Comparison of ENCODE assay signal across 8 cellular contexts in genomic region chr9:122904823-122905710, GRCh38. TPM values are rescaled to one million over a fixed set of nuclear protein-coding genes. Genes with fewer than 3 reads are reported as not detected.
DNase-seq lines count a peak whose midpoint lies in the region; ATAC-seq, FAIRE-seq and TF ChIP-seq lines count a peak whose summit lies in the region.

Gene RC3H2 (minus strand): TSS chr9:122905359. CDS start chr9:122897509, 7,850 bp downstream.

- H2AK5ac ChIP-seq in IMR-90 (ENCODE audit: low read depth, low read length), result peak within 1 kb of the TSS; percentile 85

- no peak for TF ChIP-seq CTCF in IMR-90 (conservative IDR thresholded peaks at IDR 0.05; ENCODE audit: low read depth, low read length)
- no peak for TF ChIP-seq CTCF in endothelial cell of umbilical vein (IDR thresholded peaks at IDR 0.05; ENCODE audit: extremely low read depth in 1 of 2, insufficient read depth in 1 of 2, low read depth in 1 of 2, low read length in 2 of 2)

- H3K14ac ChIP-seq in IMR-90 (replicated peaks; ENCODE audit: low read depth, low read length), result peak within 1 kb of the TSS; percentile 99

- H3K79me2 ChIP-seq in endothelial cell of umbilical vein (ENCODE audit: control insufficient read depth, insufficient read depth, low read length), result peaks cover 50% of the 10 kb centered on the region

- in situ Hi-C loops in IMR-90 (cut with MboI; ENCODE audit: low sequenced_read_pairs), result no loop called here

- POLR2A ChIA-PET in IMR-90 (lab: Charles Lee; ENCODE audit: unreplicated experiment) (no interaction called here), endothelial cell of umbilical vein (lab: Charles Lee) (interaction anchor here (0.6 to 2.9 kb wide), 6 partner anchors 9 to 90 kb away, joined by 4 to 11 read pairs (median 4); partner anchors contain the start of genes RABGAP1 and ZBTB26)

- peak within 1 kb of the TSS; percentile 98 for H3K9ac ChIP-seq in IMR-90 (ENCODE audit: low read depth, low read length)
- peak within 1 kb of the TSS; percentile 91 for H3K9ac ChIP-seq in endothelial cell of umbilical vein (replicated peaks; ENCODE audit: extremely low read depth, insufficient read depth, low read length)

- H3K36me3 ChIP-seq in IMR-90 (ENCODE audit: control insufficient read depth, insufficient read depth, low read length), result no peaks in the 10 kb centered on the region; the same call in 1 of the 2 replicates
- H3K36me3 ChIP-seq in endothelial cell of umbilical vein (ENCODE audit: control insufficient read depth in 2 of 2, extremely low read depth in 1 of 2, insufficient read depth in 2 of 2, low read length in 2 of 2), result no peaks in the 10 kb centered on the region

- H4K8ac ChIP-seq in IMR-90 (ENCODE audit: low read depth in 2 of 2, low read length in 2 of 2), result peak within 1 kb of the TSS; percentile 94 to 100

- H3K9me1 ChIP-seq in IMR-90 (ENCODE audit: insufficient read depth, low read length) (no peaks in the 10 kb centered on the region), endothelial cell of umbilical vein (replicated peaks; ENCODE audit: control insufficient read depth, extremely low read depth, insufficient read depth, low read length) (no peaks in the 10 kb centered on the region)

- no peaks in the 10 kb centered on the region for H3K27me3 ChIP-seq in IMR-90 (ENCODE audit: control insufficient read depth, insufficient read depth, low read length)
- H3K27me3 ChIP-seq in endothelial cell of umbilical vein (ENCODE audit: control insufficient read depth in 2 of 2, insufficient read depth in 2 of 2, low read length in 2 of 2), result no peaks in the 10 kb centered on the region

- peak within 1 kb of the TSS; percentile 95 for H2AK9ac ChIP-seq in IMR-90 (replicated peaks; ENCODE audit: low read depth, low read length, poor library complexity)

- peak within 1 kb of the TSS; percentile 65 for H3K18ac ChIP-seq in IMR-90 (ENCODE audit: low read depth, low read length)

- BruUV-seq in IMR-90 (replicated peaks; lab: Mats Ljungman, UMichigan), result no TSS peak
- BruUV-seq in endothelial cell of umbilical vein (replicated peaks; lab: Mats Ljungman, UMichigan), result TSS peak; percentile 87

- H3K4me1 ChIP-seq in IMR-90 (ENCODE audit: control insufficient read depth, insufficient read depth, low read length) (0 out of 2 replicates have a peak, but pooled peaks cover 2% of the 10 kb centered on the region), endothelial cell of umbilical vein (ENCODE audit: control insufficient read depth, extremely low read depth, insufficient read depth, low read length) (peaks cover 21% of the 10 kb centered on the region)

- H3K4me2 ChIP-seq in IMR-90 (ENCODE audit: low read depth, low read length) (peak within 1 kb of the TSS; percentile 96), endothelial cell of umbilical vein (ENCODE audit: insufficient read depth, low read length) (peak within 1 kb of the TSS; percentile 98)

- H4K5ac ChIP-seq in IMR-90 (ENCODE audit: low read depth, low read length), result peak within 1 kb of the TSS; percentile 77

- WGBS in IMR-90 (ENCODE audit: extremely low coverage in 2 of 2, insufficient read length in 1 of 2), 2 experiments, result 1% methylated on average over 11 of the region's 77 CpGs; no CpG with 5 or more reads in 1 of the 2 experiments

- DNase-seq in DMS 273 treated with DMSO at 0.1 percent for 48 hours (lab: John Stamatoyannopoulos, UW) (peak; percentile 97), IMR-90 (peak; percentile 100), OCI-M1 (lab: John Stamatoyannopoulos, UW) (peak; percentile 100), activated T-cell treated with anti-CD3 and anti-CD28 coated beads for 24 hours (ENCODE audit: low read depth) (peak; percentile 94), endothelial cell of umbilical vein (ENCODE audit: low read depth, low spot score) (peak; percentile 100), midbrain (lab: John Stamatoyannopoulos, UW) (peak; percentile 100)
- peak; percentile 92 to 93 for DNase-seq in stimulated activated CD8-positive, alpha-beta memory T cell treated with anti-CD3 and anti-CD28 coated beads, Interleukin-2, amount 100 ng/mL, for 1 hour (ENCODE audit: low read depth in 2 of 2)

- ATAC-seq in GM21528 (IDR thresholded peaks at IDR 0.05; ENCODE audit: low FRiP score, unreplicated experiment) (peak; percentile 89), IMR-90 (ENCODE audit: low read depth) (peak; percentile 95)

- TF ChIP-seq RAD21 in IMR-90 (IDR thresholded peaks at IDR 0.05; ENCODE audit: low read length), result no peak

- H2AFZ ChIP-seq in IMR-90 (replicated peaks; ENCODE audit: low read length, poor library complexity) (peak within 1 kb of the TSS; percentile 94), endothelial cell of umbilical vein (ENCODE audit: low read depth, low read length) (peak within 1 kb of the TSS; percentile 86)

- H2BK5ac ChIP-seq in IMR-90 (ENCODE audit: low read depth, low read length, poor library complexity, severe bottlenecking), result peak within 1 kb of the TSS; percentile 83

- TF ChIP-seq POLR2A in IMR-90 (IDR thresholded peaks at IDR 0.05; ENCODE audit: low read depth, low read length), result peak; percentile 83
- peak; percentile 88 for TF ChIP-seq POLR2A in endothelial cell of umbilical vein (IDR thresholded peaks at IDR 0.05; ENCODE audit: low read depth, low read length)

- CTCF ChIA-PET in IMR-90 (lab: Yijun Ruan, JAX), result interaction anchor here (0.5 kb wide), 1 partner anchor 757 kb away, joined by 4 read pairs; no protein-coding TSS in a partner anchor
- CTCF ChIA-PET in endothelial cell of umbilical vein (lab: Charles Lee), result interaction anchor here (1.0 to 3.0 kb wide), 7 partner anchors 8 to 445 kb away, joined by 3 to 19 read pairs (median 9); partner anchors contain the start of genes ZBTB26 and ZBTB6

- peak within 1 kb of the TSS; percentile 93 for H3K56ac ChIP-seq in IMR-90 (ENCODE audit: extremely low read depth, insufficient read depth, low read length)

- H3K27ac ChIP-seq in IMR-90 (ENCODE audit: insufficient read depth, low read length) (peak within 1 kb of the TSS; percentile 95), endothelial cell of umbilical vein (ENCODE audit: insufficient read depth, low read depth, low read length) (peak within 1 kb of the TSS; percentile 73)

- H4K20me1 ChIP-seq in IMR-90 (ENCODE audit: insufficient read depth, low read length), result peaks cover 11% of the 10 kb centered on the region; the same call in 1 of the 2 replicates
- no peaks in the 10 kb centered on the region for H4K20me1 ChIP-seq in endothelial cell of umbilical vein (replicated peaks; ENCODE audit: control insufficient read depth, extremely low read depth, insufficient read depth, low read length)

- dilution Hi-C loops in IMR-90 (cut with HindIII; ENCODE audit: low sequenced_read_pairs, unreplicated experiment) (no loop called here), endothelial cell of umbilical vein (cut with MboI; ENCODE audit: extremely low pct_ligation_motif_present, low sequenced_read_pairs) (no loop called here)

- no peak within 1 kb of the TSS for H2BK20ac ChIP-seq in IMR-90 (ENCODE audit: low read depth, low read length)

- H3K79me1 ChIP-seq in IMR-90 (ENCODE audit: low read depth in 1 of 2, low read length in 2 of 2), result peaks cover 6 to 9% of the 10 kb centered on the region in 2 experiments; a peak in 2 of 4 replicates

- H2BK15ac ChIP-seq in IMR-90 (ENCODE audit: low read depth, low read length), result peak within 1 kb of the TSS; percentile 56; the same call in 1 of the 3 replicates

- H2BK120ac ChIP-seq in IMR-90 (ENCODE audit: low read depth, low read length), result peak within 1 kb of the TSS; percentile 82

- H3K23ac ChIP-seq in IMR-90 (ENCODE audit: low read depth, low read length), result peak within 1 kb of the TSS; percentile 100

- H4K91ac ChIP-seq in IMR-90 (ENCODE audit: insufficient read depth, low read depth, low read length), result peak within 1 kb of the TSS; percentile 83

- FAIRE-seq in endothelial cell of umbilical vein (lab: Jason Lieb, UNC), result peak; percentile 99

- peak within 1 kb of the TSS; percentile 97 for H3K4ac ChIP-seq in IMR-90 (ENCODE audit: low read depth, low read length)

- intact Hi-C loops in IMR-90 (cut with micrococcal nuclease), result loop anchor here (2.0 kb wide), 3 partner anchors 36 to 446 kb away; partner anchors contain the start of gene RABGAP1
- intact Hi-C loops in endothelial cell of umbilical vein (cut with micrococcal nuclease), result loop anchor here (1.0 to 5.0 kb wide), 5 partner anchors 8 to 447 kb away; partner anchors contain the start of genes RABGAP1, ZBTB26 and ZBTB6

- peak within 1 kb of the TSS; percentile 99 for H3K4me3 ChIP-seq in IMR-90 (ENCODE audit: insufficient read depth, low read depth, low read length)
- peak within 1 kb of the TSS; percentile 53 to 92 (median 54) for H3K4me3 ChIP-seq in endothelial cell of umbilical vein (replicated peaks in 1 of 3; ENCODE audit: insufficient read depth in 1 of 3, low read depth in 1 of 3, low read length in 3 of 3)

- H3K9me3 ChIP-seq in IMR-90 (ENCODE audit: control insufficient read depth, insufficient read depth, low read length) (no peaks in the 10 kb centered on the region), endothelial cell of umbilical vein (replicated peaks; ENCODE audit: control insufficient read depth, insufficient read depth, low read length) (no peaks in the 10 kb centered on the region)

TF ChIP-seq in endothelial cell of umbilical vein, 7 proteins besides CTCF, POLR2A, EP300 and RAD21 (continues in another document):
- TF ChIP-seq FOS (IDR thresholded peaks at IDR 0.05; ENCODE audit: borderline replicate concordance, insufficient read depth, low read length) (no peak), POLR2AphosphoS5 (IDR thresholded peaks at IDR 0.05; ENCODE audit: insufficient read depth, low read depth, low read length) (peak; percentile 79), GATA2 (IDR thresholded peaks at IDR 0.05; ENCODE audit: insufficient read depth, insufficient read length, low read depth, low read length) (no peak), MYC (IDR thresholded peaks at IDR 0.05; ENCODE audit: low read depth, low read length) (no peak), JUN (IDR thresholded peaks at IDR 0.05; ENCODE audit: borderline replicate concordance, insufficient read depth, insufficient read length, low read depth) (no peak)

RNA-seq across cellular contexts. Expression of gene RC3H2, which starts in this region (rescaled TPM):
- total RNA-seq in IMR-90 (2012; rRNA removed), result 55.5 and 58.4 TPM in 2 replicates
- polyA plus RNA-seq in IMR-90 (2012; rRNA removed), result 14.7 and 14.9 TPM in 2 replicates
- polyA plus RNA-seq in IMR-90 (2012; cell fraction: cytosol; rRNA removed), result 4.9 and 5.5 TPM in 2 replicates
- 4.7 and 24.6 TPM in 2 replicates for polyA plus RNA-seq in IMR-90 (2012; cell fraction: nucleus; rRNA removed; ENCODE audit: low replicate concordance)
- total RNA-seq in endothelial cell of umbilical vein, result 57.3 and 63.0 TPM in 2 replicates
- 22.4 and 25.3 TPM in 2 replicates for polyA plus RNA-seq in endothelial cell of umbilical vein
- polyA plus RNA-seq in endothelial cell of umbilical vein (2011; cell fraction: cytosol; rRNA removed), result 22.2 and 24.8 TPM in 2 replicates
- 53.6 and 59.9 TPM in 2 replicates for polyA plus RNA-seq in endothelial cell of umbilical vein (2011; cell fraction: nucleus; rRNA removed)
- 30.2 and 41.3 TPM in 2 replicates for polyA plus RNA-seq in endothelial cell of umbilical vein (2012)
- 136 and 137 TPM in 2 replicates for polyA minus RNA-seq in endothelial cell of umbilical vein
- 104 TPM for polyA minus RNA-seq in endothelial cell of umbilical vein (2011; cell fraction: cytosol; rRNA and poly(A)+ RNA removed)
- polyA minus RNA-seq in endothelial cell of umbilical vein (2011; cell fraction: nucleus; rRNA and poly(A)+ RNA removed), result 75.5 and 104 TPM in 2 replicates

Comparison
In these comparisons a context has a peak if more than half of its experiments do, and no peak if none do; other contexts are left out.
1. Peak in every context shown above with its lines: DNase-seq, ATAC-seq, H3K4me3 ChIP-seq and H3K27ac ChIP-seq.